Comparison of ENCODE assay signal across 25 cellular contexts in genomic region chr1:18583326-18583941, GRCh38. TPM values are rescaled to one million over a fixed set of nuclear protein-coding genes. Genes with fewer than 3 reads are reported as not detected.
A peak's percentile ranks its signal among the peaks of the same experiment; 100 is the strongest.
DNase-seq lines count a peak whose midpoint lies in the region; ATAC-seq and TF ChIP-seq lines count a peak whose summit lies in the region.
"Had no signal": no experiment of that assay in that cellular context is flagged by ENCODE, and none has a peak within 500 bp of the region (broad histone marks: within the 10 kb centered on the region; RNA-seq: fewer than 3 reads in every experiment).

No MANE protein-coding gene starts in this region.

- H3K36me3 ChIP-seq in WERI-Rb-1: no peaks in the 10 kb centered on the region
- H3K36me3 ChIP-seq: esophagus muscularis mucosa, spleen, vagina had no signal

- no peak overlapping the region for H2BK5ac ChIP-seq in H9 (ENCODE audit: insufficient read length, low read length)

- H3K4me2 ChIP-seq in H9 (ENCODE audit: insufficient read depth, insufficient read length, low read length): no peak overlapping the region

- H2AK5ac ChIP-seq in H9 (ENCODE audit: insufficient read length, low read length): no peak overlapping the region

- H3K79me1 ChIP-seq in H9 (ENCODE audit: insufficient read depth, low read depth, low read length, poor library complexity, severe bottlenecking): no peaks in the 10 kb centered on the region

- no peaks in the 10 kb centered on the region for H3K36me3 Mint-ChIP-seq in stimulated activated memory B cell treated with anti-CD40 and anti-IgM and Interleukin-4, amounts not matched to agents 10 μg/mL and 1 μg/mL and 100 μg/mL, for 72 hours
- H3K36me3 Mint-ChIP-seq in H9 (ENCODE audit: insufficient read depth in 1 of 3, low read depth in 3 of 3): no peaks in the 10 kb centered on the region
- H3K36me3 Mint-ChIP-seq: activated naive CD4-positive, alpha-beta T cell treated with anti-CD3 and anti-CD28 coated beads, Interleukin-2, amount 50 U/mL, for 24 hours; CD4-positive, CD25-positive, alpha-beta regulatory T cell had no signal

- H3K23ac ChIP-seq in H9 (ENCODE audit: insufficient read length, low read depth, low read length): no peak overlapping the region

- H3K4me3 Mint-ChIP-seq in stimulated activated memory B cell treated with anti-CD40 and anti-IgM and Interleukin-4, amounts not matched to agents 10 μg/mL and 1 μg/mL and 100 μg/mL, for 72 hours: no peak overlapping the region
- H3K4me3 Mint-ChIP-seq in H9: no peak overlapping the region
- H3K4me3 Mint-ChIP-seq: activated naive CD4-positive, alpha-beta T cell treated with anti-CD3 and anti-CD28 coated beads, Interleukin-2, amount 50 U/mL, for 24 hours; activated T-cell treated with anti-CD3 and anti-CD28 coated beads, Interleukin-2, amount 50 U/mL, for 72 hours; CD4-positive, CD25-positive, alpha-beta regulatory T cell; effector memory CD8-positive, alpha-beta T cell; nephron progenitor cell had no signal

- H3K18ac ChIP-seq in H9 (ENCODE audit: insufficient read length, low read depth, low read length): no peak overlapping the region

- no peaks in the 10 kb centered on the region for H4K20me1 ChIP-seq in H9 (ENCODE audit: control insufficient read depth, insufficient read depth, insufficient read length)

- H2AFZ ChIP-seq in H9 (ENCODE audit: low read length): no peak overlapping the region

- WGBS in H9 (ENCODE audit: extremely low coverage, insufficient read length, low lambda C conversion rate): no CpG with 5 or more reads among the region's 7 CpGs

- H3K56ac ChIP-seq in H9 (ENCODE audit: insufficient read length, low read depth, low read length): no peak overlapping the region

- H3K23me2 ChIP-seq in H9 (ENCODE audit: insufficient read length, low read depth, low read length, poor library complexity, severe bottlenecking): no peaks in the 10 kb centered on the region

- no peaks in the 10 kb centered on the region for H3K79me2 ChIP-seq in H9 (ENCODE audit: insufficient read depth, low read length)

- H4K91ac ChIP-seq in H9 (ENCODE audit: insufficient read length, low read depth, low read length): no peak overlapping the region

- no peak overlapping the region for H3K27ac Mint-ChIP-seq in stimulated activated memory B cell treated with anti-CD40 and anti-IgM and Interleukin-4, amounts not matched to agents 10 μg/mL and 1 μg/mL and 100 μg/mL, for 72 hours
- no peak overlapping the region for H3K27ac Mint-ChIP-seq in H9
- H3K27ac Mint-ChIP-seq: activated naive CD4-positive, alpha-beta T cell treated with anti-CD3 and anti-CD28 coated beads, Interleukin-2, amount 50 U/mL, for 24 hours; activated T-cell treated with anti-CD3 and anti-CD28 coated beads, Interleukin-2, amount 50 U/mL, for 72 hours; effector memory CD8-positive, alpha-beta T cell; nephron progenitor cell had no signal

- in situ Hi-C loops in G401 (cut with HindIII; ENCODE audit: low sequenced_read_pairs): no loop called here

- no peaks in the 10 kb centered on the region for H3K4me1 ChIP-seq in H9 (ENCODE audit: insufficient read depth, low read length)

- no peak overlapping the region for H2BK15ac ChIP-seq in H9 (ENCODE audit: low read depth, low read length)

- H3K4me1 Mint-ChIP-seq in stimulated activated memory B cell treated with anti-CD40 and anti-IgM and Interleukin-4, amounts not matched to agents 10 μg/mL and 1 μg/mL and 100 μg/mL, for 72 hours: peaks cover 5% of the 10 kb centered on the region
- peaks cover 3 to 9% of the 10 kb centered on the region in 2 experiments; a peak in 3 of 4 replicates for H3K4me1 Mint-ChIP-seq in H9
- H3K4me1 Mint-ChIP-seq: activated naive CD4-positive, alpha-beta T cell treated with anti-CD3 and anti-CD28 coated beads, Interleukin-2, amount 50 U/mL, for 24 hours; nephron progenitor cell had no signal

- no peaks in the 10 kb centered on the region for H3K27me3 ChIP-seq in WERI-Rb-1 (ENCODE audit: insufficient read depth, low read depth, severe bottlenecking)
- no peaks in the 10 kb centered on the region for H3K27me3 ChIP-seq in H9 (ENCODE audit: insufficient read depth, low read length)
- H3K27me3 ChIP-seq: vagina had no signal

- H3K9me3 Mint-ChIP-seq in stimulated activated memory B cell treated with anti-CD40 and anti-IgM and Interleukin-4, amounts not matched to agents 10 μg/mL and 1 μg/mL and 100 μg/mL, for 72 hours: no peaks in the 10 kb centered on the region
- no peaks in the 10 kb centered on the region; a peak in 1 of 5 replicates for H3K9me3 Mint-ChIP-seq in H9
- H3K9me3 Mint-ChIP-seq: activated naive CD4-positive, alpha-beta T cell treated with anti-CD3 and anti-CD28 coated beads, Interleukin-2, amount 50 U/mL, for 24 hours; CD4-positive, CD25-positive, alpha-beta regulatory T cell; effector memory CD8-positive, alpha-beta T cell; nephron progenitor cell had no signal

- no peak overlapping the region for H3K4me3 ChIP-seq in WERI-Rb-1 (ENCODE audit: low read depth, low read length)
- H3K4me3 ChIP-seq: esophagus muscularis mucosa, GM12878, spleen, vagina had no signal

- H4K8ac ChIP-seq in H9 (replicated peaks; ENCODE audit: insufficient read length, low read depth, low read length): no peak overlapping the region

- peak; percentile 80 to 93 for ATAC-seq in left cardiac atrium
- peak; percentile 34 for ATAC-seq in stimulated activated memory B cell treated with anti-CD40 and anti-IgM and Interleukin-4, amounts not matched to agents 10 μg/mL and 1 μg/mL and 100 μg/mL, for 72 hours
- no peak for ATAC-seq in stimulated activated naive CD8-positive, alpha-beta T cell treated with anti-CD3 and anti-CD28 coated beads, Interleukin-15, Interleukin-2, amounts not matched to agents 100 U/mL and 50 U/mL, for 24 hours
- ATAC-seq: activated T-cell treated with anti-CD3 and anti-CD28 coated beads, Interleukin-2, amount 50 U/mL, for 72 hours; effector memory CD8-positive, alpha-beta T cell; GM12878; left lobe of liver; SK-N-SH treated with all-trans-retinoic acid at 6 μM for 48 hours had no signal

- no peak overlapping the region for H4K5ac ChIP-seq in H9 (ENCODE audit: insufficient read length, low read depth, low read length)

- intact Hi-C loops in left cardiac atrium (cut with DNase I): loop anchor here in 1 of 2 donors (5.0 kb wide), 1 partner anchor 921 kb away; no protein-coding TSS in a partner anchor

- H3K9ac ChIP-seq in H9 (ENCODE audit: extremely low read depth, insufficient read length, low read length): no peak overlapping the region

- peaks cover 43% of the 10 kb centered on the region for H3K27me3 Mint-ChIP-seq in stimulated activated memory B cell treated with anti-CD40 and anti-IgM and Interleukin-4, amounts not matched to agents 10 μg/mL and 1 μg/mL and 100 μg/mL, for 72 hours
- peaks cover 36% of the 10 kb centered on the region for H3K27me3 Mint-ChIP-seq in H9 (ENCODE audit: low read depth)
- H3K27me3 Mint-ChIP-seq: CD4-positive, CD25-positive, alpha-beta regulatory T cell had no signal

- H3K9me3 ChIP-seq in WERI-Rb-1 (ENCODE audit: severe bottlenecking) (no peaks in the 10 kb centered on the region), H9 (ENCODE audit: control insufficient read depth, low read depth, low read length) (no peaks in the 10 kb centered on the region)
- H3K9me3 ChIP-seq: esophagus muscularis mucosa, spleen, vagina had no signal

- H2BK12ac ChIP-seq in H9 (ENCODE audit: insufficient read length, low read depth, low read length): no peak overlapping the region

- no peak overlapping the region for H3K27ac ChIP-seq in WERI-Rb-1
- H3K27ac ChIP-seq in H9 (ENCODE audit: insufficient read length, low read depth, low read length): no peak overlapping the region
- H3K27ac ChIP-seq: esophagus muscularis mucosa, spleen, vagina had no signal

- no peak for TF ChIP-seq CTCF in WERI-Rb-1 (IDR thresholded peaks at IDR 0.05; ENCODE audit: low read depth, low read length)
- TF ChIP-seq CTCF in H9 (conservative IDR thresholded peaks at IDR 0.05): no peak

- H3T11ph ChIP-seq in H9 (ENCODE audit: low read length): no peak overlapping the region

- H3K4ac ChIP-seq in H9 (ENCODE audit: low read depth, low read length): no peak overlapping the region

- H2BK20ac ChIP-seq in H9 (ENCODE audit: low read depth, low read length, poor library complexity, severe bottlenecking): no peak overlapping the region

- H2BK120ac ChIP-seq in H9 (ENCODE audit: low read depth, low read length, poor library complexity, severe bottlenecking): no peak overlapping the region

- peak; percentile 65 for DNase-seq in G401 (ENCODE audit: low spot score)
- DNase-seq in WERI-Rb-1: peak; percentile 26
- peak; percentile 50 for DNase-seq in left cardiac atrium
- DNase-seq in NAMALWA (ENCODE audit: low spot score): no peak
- DNase-seq in H9: no peak
- DNase-seq in stimulated activated naive CD8-positive, alpha-beta T cell treated with anti-CD3 and anti-CD28 coated beads, Interleukin-15, Interleukin-2, amounts not matched to agents 100 U/mL and 50 U/mL, for 24 hours: no peak
- no peak for DNase-seq in NCI-H1092 (lab: John Stamatoyannopoulos, UW)
- DNase-seq: activated T-cell treated with anti-CD3 and anti-CD28 coated beads, Interleukin-2, amount 50 U/mL, for 72 hours; CD4-positive, CD25-positive, alpha-beta regulatory T cell; DMS53; effector memory CD8-positive, alpha-beta T cell; NCI-H187 treated with DMSO at 0.1 percent for 48 hours; NCI-H345; nephron progenitor cell; RPMI8226; spleen; stimulated activated CD4-positive, alpha-beta T cell treated with anti-CD3 and anti-CD28 coated beads, Interleukin-4, amount 100 ng/mL, for 4 hours had no signal

- H3K14ac ChIP-seq in H9 (ENCODE audit: insufficient read depth, low read length): no peak overlapping the region

RNA-seq across cellular contexts. Expression of gene PAX7, which starts 47.2 kb away (rescaled TPM):
- not detected in 2 replicates for total RNA-seq in G401 (2014; rRNA removed; shearing (Covaris generic))
- total RNA-seq in left cardiac atrium (not detected), H9 (2021) (0.09 and 0.15 TPM in 2 replicates)
- total RNA-seq: activated CD8-positive, alpha-beta memory T cell treated with anti-CD3 and anti-CD28 coated beads for 36 hours; activated T-cell treated with anti-CD3 and anti-CD28 coated beads, Interleukin-2, amount 50 U/mL, for 72 hours; CD4-positive, CD25-positive, alpha-beta regulatory T cell; esophagus muscularis mucosa; GM12878; left lobe of liver; spleen; vagina had no signal

Comparison
In these comparisons a context has a peak if more than half of its experiments do, and no peak if none do; other contexts are left out.
1. DNase-seq: peak in G401 (single experiment), WERI-Rb-1 (single experiment) and left cardiac atrium (single experiment); none in NAMALWA (single experiment), H9 (single experiment), stimulated activated naive CD8-positive, alpha-beta T cell treated with anti-CD3 and anti-CD28 coated beads, Interleukin-15, Interleukin-2, amounts not matched to agents 100 U/mL and 50 U/mL, for 24 hours (single experiment) and NCI-H1092 (single experiment).